Comparison of ENCODE assay signal across 11 cellular contexts in genomic region chr2:37390777-37391176, GRCh38. TPM values are rescaled to one million over a fixed set of nuclear protein-coding genes. Genes with fewer than 3 reads are reported as not detected.
DNase-seq lines count a peak whose midpoint lies in the region; ATAC-seq and TF ChIP-seq lines count a peak whose summit lies in the region.
"Had no signal": no experiment of that assay in that cellular context is flagged by ENCODE, and none has a peak within 500 bp of the region (broad histone marks: within the 10 kb centered on the region; RNA-seq: fewer than 3 reads in every experiment).

No MANE protein-coding gene starts in this region.

- POLR2A ChIA-PET in activated CD4-positive, alpha-beta memory T cell treated with anti-CD3 and anti-CD28 coated beads, Interleukin-2, amount 10 ng/mL, durations not matched to agents 7 days and 5 days (lab: Charles Lee): interaction anchor here (1.0 to 2.2 kb wide), 7 partner anchors 13 to 534 kb away, joined by 3 to 9 read pairs (median 4); partner anchors contain the start of gene RMDN2
- POLR2A ChIA-PET in naive thymus-derived CD8-positive, alpha-beta T cell (lab: Charles Lee): interaction anchor here (0.8 to 2.1 kb wide), 3 partner anchors 14 to 534 kb away, joined by 3 to 8 read pairs (median 3); partner anchors contain the start of gene RMDN2

- H3K4me1 Mint-ChIP-seq in activated CD4-positive, alpha-beta memory T cell treated with anti-CD3 and anti-CD28 coated beads, Interleukin-2, amount 10 ng/mL, durations not matched to agents 7 days and 5 days: peaks cover under 1% of the 10 kb centered on the region
- H3K4me1 Mint-ChIP-seq in naive thymus-derived CD8-positive, alpha-beta T cell: peaks cover 0 to 11% (median 3%) of the 10 kb centered on the region in 4 donors

- peak overlapping the region; percentile 42 for H3K27ac ChIP-seq in DOHH2 (ENCODE audit: low read depth, low read length)
- peak overlapping the region in 1 of 2 donors; percentile 86 for H3K27ac ChIP-seq in left lung
- no peak overlapping the region for H3K27ac ChIP-seq in prostate gland
- H3K27ac ChIP-seq: neural progenitor cell had no signal

- peak overlapping the region; percentile 75 for H3K27ac Mint-ChIP-seq in activated CD4-positive, alpha-beta memory T cell treated with anti-CD3 and anti-CD28 coated beads, Interleukin-2, amount 10 ng/mL, durations not matched to agents 7 days and 5 days
- peak overlapping the region in 9 of 10 donors; percentile 39 to 91 (median 84) for H3K27ac Mint-ChIP-seq in naive thymus-derived CD8-positive, alpha-beta T cell
- H3K27ac Mint-ChIP-seq: neural progenitor cell had no signal

- no peak for TF ChIP-seq CTCF in DOHH2 (IDR thresholded peaks at IDR 0.05; ENCODE audit: low read depth, low read length, poor library complexity, severe bottlenecking)
- no peak for TF ChIP-seq CTCF in left lung (IDR thresholded peaks at IDR 0.05)
- no peak for TF ChIP-seq CTCF in prostate gland (IDR thresholded peaks at IDR 0.05)

- H3K9me3 ChIP-seq in DOHH2 (ENCODE audit: control insufficient read depth, insufficient read depth, low read length) (no peaks in the 10 kb centered on the region), left lung (no peaks in the 10 kb centered on the region), prostate gland (no peaks in the 10 kb centered on the region)
- H3K9me3 ChIP-seq: heart left ventricle had no signal

- no peak for DNase-seq in activated CD4-positive, alpha-beta memory T cell treated with anti-CD3 and anti-CD28 coated beads, Interleukin-2, amount 10 ng/mL, durations not matched to agents 7 days and 5 days
- DNase-seq in naive thymus-derived CD8-positive, alpha-beta T cell: no peak
- DNase-seq in left lung (no peak), retina (no peak), prostate gland (ENCODE audit: low spot score) (no peak), NCI-H1436 (lab: John Stamatoyannopoulos, UW) (no peak)
- DNase-seq: NCI-H345 had no signal

- no peak overlapping the region for H3K4me3 Mint-ChIP-seq in activated CD4-positive, alpha-beta memory T cell treated with anti-CD3 and anti-CD28 coated beads, Interleukin-2, amount 10 ng/mL, durations not matched to agents 7 days and 5 days
- peak overlapping the region in 6 of 10 donors; percentile 3 to 73 (median 46) for H3K4me3 Mint-ChIP-seq in naive thymus-derived CD8-positive, alpha-beta T cell
- H3K4me3 Mint-ChIP-seq: neural progenitor cell had no signal

- CTCF ChIA-PET in activated CD4-positive, alpha-beta memory T cell treated with anti-CD3 and anti-CD28 coated beads, Interleukin-2, amount 10 ng/mL, durations not matched to agents 7 days and 5 days (lab: Charles Lee): interaction anchor here (0.6 to 2.8 kb wide), 10 partner anchors 13 to 504 kb away, joined by 3 to 17 read pairs (median 4); no protein-coding TSS in a partner anchor

- no peaks in the 10 kb centered on the region for H3F3A ChIP-seq in DOHH2 (ENCODE audit: control insufficient read depth, insufficient read depth)

- H4K20me1 ChIP-seq in DOHH2 (ENCODE audit: control insufficient read depth, insufficient read depth, low read depth, low read length): no peaks in the 10 kb centered on the region

- no peaks in the 10 kb centered on the region for H3K36me3 Mint-ChIP-seq in activated CD4-positive, alpha-beta memory T cell treated with anti-CD3 and anti-CD28 coated beads, Interleukin-2, amount 10 ng/mL, durations not matched to agents 7 days and 5 days (ENCODE audit: low read depth)
- H3K36me3 Mint-ChIP-seq in naive thymus-derived CD8-positive, alpha-beta T cell: no peaks in the 10 kb centered on the region
- H3K36me3 Mint-ChIP-seq: neural progenitor cell had no signal

- H3K4me1 ChIP-seq in DOHH2 (ENCODE audit: control insufficient read depth, low read length) (peaks cover 32% of the 10 kb centered on the region), left lung (peaks cover 8 to 24% of the 10 kb centered on the region in 2 donors), prostate gland (replicated peaks) (no peaks in the 10 kb centered on the region)
- H3K4me1 ChIP-seq: neural progenitor cell had no signal

- H3K27me3 Mint-ChIP-seq in activated CD4-positive, alpha-beta memory T cell treated with anti-CD3 and anti-CD28 coated beads, Interleukin-2, amount 10 ng/mL, durations not matched to agents 7 days and 5 days: peaks cover under 1% of the 10 kb centered on the region
- H3K27me3 Mint-ChIP-seq in naive thymus-derived CD8-positive, alpha-beta T cell: peaks cover 0 to under 1% (median 0%) of the 10 kb centered on the region in 5 donors

- no peaks in the 10 kb centered on the region for H3K36me3 ChIP-seq in DOHH2 (ENCODE audit: control insufficient read depth, low read length)
- H3K36me3 ChIP-seq in left lung: no peaks in the 10 kb centered on the region
- no peaks in the 10 kb centered on the region for H3K36me3 ChIP-seq in prostate gland
- H3K36me3 ChIP-seq: heart left ventricle, neural progenitor cell had no signal

- H3K27me3 ChIP-seq in DOHH2 (ENCODE audit: control insufficient read depth, low read length) (peaks cover 20% of the 10 kb centered on the region), left lung (no peaks in the 10 kb centered on the region), prostate gland (replicated peaks; ENCODE audit: insufficient read depth) (no peaks in the 10 kb centered on the region)
- H3K27me3 ChIP-seq: heart left ventricle, neural progenitor cell had no signal

- H3K9me2 ChIP-seq in DOHH2 (replicated peaks; ENCODE audit: control insufficient read depth, low read length): no peaks in the 10 kb centered on the region

- H3K4me3 ChIP-seq in DOHH2 (ENCODE audit: low read length): peak overlapping the region; percentile 68
- no peak overlapping the region for H3K4me3 ChIP-seq in left lung
- no peak overlapping the region for H3K4me3 ChIP-seq in prostate gland
- H3K4me3 ChIP-seq: heart left ventricle, neural progenitor cell had no signal

- peak overlapping the region; percentile 82 for H3K4me2 ChIP-seq in DOHH2 (ENCODE audit: low read length)
- H3K4me2 ChIP-seq: neural progenitor cell had no signal

- TF ChIP-seq POLR2A in prostate gland (IDR thresholded peaks at IDR 0.05): no peak

- intact Hi-C loops in left lung (cut with DNase I) (no loop called here), prostate gland (cut with DNase I) (loop anchor here (10.0 kb wide), 1 partner anchor 884 kb away; no protein-coding TSS in a partner anchor)

- no peaks in the 10 kb centered on the region for H3K9me3 Mint-ChIP-seq in activated CD4-positive, alpha-beta memory T cell treated with anti-CD3 and anti-CD28 coated beads, Interleukin-2, amount 10 ng/mL, durations not matched to agents 7 days and 5 days
- no peaks in the 10 kb centered on the region for H3K9me3 Mint-ChIP-seq in naive thymus-derived CD8-positive, alpha-beta T cell
- H3K9me3 Mint-ChIP-seq: neural progenitor cell had no signal

- H3K79me2 ChIP-seq in DOHH2 (ENCODE audit: control insufficient read depth, low read length): no peaks in the 10 kb centered on the region

- ATAC-seq in HG02610 (IDR thresholded peaks at IDR 0.05; ENCODE audit: unreplicated experiment) (peak; percentile 4), left lung (no peak)
- ATAC-seq in naive thymus-derived CD8-positive, alpha-beta T cell: no peak

- 71% methylated on average over 2 of the region's 2 CpGs for WGBS in prostate gland

RNA-seq across cellular contexts. Expression of gene QPCT, which starts 46.3 kb away (rescaled TPM):
- not detected for total RNA-seq in activated CD4-positive, alpha-beta memory T cell treated with anti-CD3 and anti-CD28 coated beads, Interleukin-2, amount 10 ng/mL, durations not matched to agents 7 days and 5 days
- under 1 TPM in 1 of 2 experiments, not detected in 1; 0.52 TPM for total RNA-seq in naive thymus-derived CD8-positive, alpha-beta T cell
- polyA plus RNA-seq in naive thymus-derived CD8-positive, alpha-beta T cell: under 1 TPM in 2 of 3 donors, not detected in 1; 0.20 to 0.50 TPM
- 10 to 100 TPM; 11.5 to 16.6 TPM for total RNA-seq in left lung
- total RNA-seq in prostate gland: 10 to 100 TPM in 1 of 2 donors, 1 to 10 TPM in 1; 5.3 to 11.7 TPM

Comparison
In these comparisons a context has a peak if more than half of its experiments do, and no peak if none do; other contexts are left out.
1. RNA of gene QPCT, which starts 46.3 kb away (total RNA-seq): 11.5 to 16.6 TPM in left lung and 5.3 to 11.7 TPM in prostate gland; 0.52 TPM in naive thymus-derived CD8-positive, alpha-beta T cell and not detected in activated CD4-positive, alpha-beta memory T cell treated with anti-CD3 and anti-CD28 coated beads, Interleukin-2, amount 10 ng/mL, durations not matched to agents 7 days and 5 days; every median in the first group is over 4 times any median in the second.